24 cellular contexts compared by ENCODE assay signal in the genomic region with DNA sequence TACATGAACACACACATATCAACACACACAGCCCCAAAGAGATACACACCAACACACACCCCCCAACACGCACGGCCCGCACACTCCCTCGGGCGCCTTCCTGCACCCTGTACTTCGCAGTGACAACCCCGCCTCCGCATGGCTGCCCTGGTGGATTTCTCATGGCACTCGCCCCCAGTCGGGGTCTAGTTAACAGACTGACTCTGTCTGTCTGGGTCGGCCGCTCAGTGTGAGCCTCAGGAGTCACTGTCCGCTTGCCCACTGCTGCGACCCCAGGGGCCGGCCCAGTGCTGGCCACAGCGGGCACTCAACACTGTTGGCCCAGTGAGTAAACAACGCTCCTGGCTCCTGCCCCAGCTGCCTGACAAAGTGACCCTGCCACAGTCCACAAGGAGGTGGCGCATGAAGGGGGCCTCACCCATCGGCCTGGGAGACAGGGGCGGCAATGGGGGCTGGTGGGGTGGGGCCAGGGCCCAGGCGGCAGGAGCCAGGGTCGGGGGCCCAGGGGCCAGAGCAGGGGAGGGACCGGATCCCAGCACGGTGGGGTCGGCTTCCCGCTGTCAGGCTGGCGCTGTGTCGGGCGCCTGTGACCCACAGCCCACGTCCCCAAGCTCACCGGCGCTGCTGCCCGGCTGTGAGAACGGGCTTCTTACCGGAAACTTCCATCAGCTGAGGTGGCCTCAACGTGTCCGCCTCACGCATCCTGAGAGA. TPM values are rescaled to one million over a fixed set of nuclear protein-coding genes. Genes with fewer than 3 reads are reported as not detected.
A peak's percentile ranks its signal among the peaks of the same experiment; 100 is the strongest.
DNase-seq lines count a peak whose midpoint lies in the region; ATAC-seq, FAIRE-seq and TF ChIP-seq lines count a peak whose summit lies in the region.
"Had no signal": no experiment of that assay in that cellular context is flagged by ENCODE, and none has a peak within 500 bp of the region (broad histone marks: within the 10 kb centered on the region; RNA-seq: fewer than 3 reads in every experiment).

No MANE protein-coding gene starts in this region.

- no peak overlapping the region for H3K56ac ChIP-seq in H1 (replicated peaks; ENCODE audit: insufficient read length, low read depth, low read length)

- peaks cover 0 to 3% of the 10 kb centered on the region in 2 experiments; a peak in 1 of 4 replicates for H3K9me3 ChIP-seq in H1 (ENCODE audit: insufficient read depth in 2 of 2, low read depth in 1 of 2, low read length in 1 of 2)
- no peaks in the 10 kb centered on the region for H3K9me3 ChIP-seq in osteoblast (ENCODE audit: low read depth, low read length)
- no peaks in the 10 kb centered on the region for H3K9me3 ChIP-seq in right lobe of liver
- H3K9me3 ChIP-seq: BLaER1 had no signal

- H4K91ac ChIP-seq in H1 (replicated peaks; ENCODE audit: insufficient read length, low read length), result no peak overlapping the region

- H3K4ac ChIP-seq in H1 (replicated peaks; ENCODE audit: insufficient read length, low read depth, low read length), result no peak overlapping the region

- H4K5ac ChIP-seq in H1 (ENCODE audit: insufficient read length, low read depth, low read length), result no peak overlapping the region

- H3K79me1 ChIP-seq in H1 (ENCODE audit: low read depth, low read length), result peaks cover 4% of the 10 kb centered on the region; the same call in 1 of the 2 replicates

- H2BK15ac ChIP-seq in H1 (ENCODE audit: low read length), result no peak overlapping the region

- TF ChIP-seq CTCF in H1 (IDR thresholded peaks at IDR 0.05; ENCODE audit: control extremely low read depth in 1 of 3, insufficient read depth in 1 of 3, low read depth in 1 of 3, low read length in 3 of 3) (no peak), osteoblast (IDR thresholded peaks at IDR 0.05; ENCODE audit: extremely low read depth, low read depth, low read length) (no peak), RWPE1 (conservative IDR thresholded peaks at IDR 0.05; ENCODE audit: low read depth) (no peak), right lobe of liver (IDR thresholded peaks at IDR 0.05) (no peak)

- H3K36me3 ChIP-seq in H1 (ENCODE audit: control insufficient read depth in 2 of 4, insufficient read depth in 4 of 4, low read length in 3 of 4) (no peaks in the 10 kb centered on the region; a peak in 1 of 8 replicates), osteoblast (ENCODE audit: insufficient read depth, low read length) (no peaks in the 10 kb centered on the region), right lobe of liver (no peaks in the 10 kb centered on the region)
- H3K36me3 ChIP-seq: BLaER1 had no signal

- TF ChIP-seq EP300 in H1 (IDR thresholded peaks at IDR 0.05; ENCODE audit: borderline replicate concordance in 1 of 2, low read depth in 2 of 2, low read length in 2 of 2), result no peak

- H2AFZ ChIP-seq in H1 (ENCODE audit: low read length) (no peak overlapping the region), osteoblast (ENCODE audit: low read length) (no peak overlapping the region)
- H2AFZ ChIP-seq: GM23338 had no signal

- H2BK120ac ChIP-seq in H1 (replicated peaks; ENCODE audit: low read depth, low read length), result no peak overlapping the region

- H2BK20ac ChIP-seq in H1 (ENCODE audit: low read length), result no peak overlapping the region

- H2BK12ac ChIP-seq in H1 (ENCODE audit: low read depth, low read length), result peak overlapping the region; percentile 18; the same call in 1 of the 2 replicates

- POLR2A ChIA-PET in H1 (lab: Charles Lee; ENCODE audit: partially characterized antibody) (no interaction called here), RWPE1 (lab: Yijun Ruan, JAX; ENCODE audit: low non-redundant PET) (no interaction called here)

- H3K4me1 ChIP-seq in H1 (replicated peaks in 1 of 4; ENCODE audit: control insufficient read depth in 3 of 4, insufficient read depth in 4 of 4, low read length in 3 of 4) (no peaks in the 10 kb centered on the region), osteoblast (ENCODE audit: insufficient read depth, low read length) (no peaks in the 10 kb centered on the region), right lobe of liver (no peaks in the 10 kb centered on the region)
- H3K4me1 ChIP-seq: BLaER1 had no signal

- H3K27ac ChIP-seq in H1 (ENCODE audit: low read depth, low read length) (no peak overlapping the region), osteoblast (ENCODE audit: low read depth, low read length) (no peak overlapping the region), RWPE1 (no peak overlapping the region), right lobe of liver (no peak overlapping the region)
- H3K27ac ChIP-seq: 22Rv1, BLaER1, C4-2B had no signal

- no peak for FAIRE-seq in H1 (lab: Jason Lieb, UNC)
- FAIRE-seq: A204.1, D721Med, GM12878, H54 had no signal

- intact Hi-C loops in right lobe of liver (cut with DNase I), result no loop called here

- ATAC-seq in stimulated activated naive CD8-positive, alpha-beta T cell treated with anti-CD3 and anti-CD28 coated beads, Interleukin-15, amount 100 ng/mL, for 72 hours, result peak; percentile 39
- no peak for ATAC-seq in stimulated activated naive CD8-positive, alpha-beta T cell treated with anti-CD3 and anti-CD28 coated beads, Interleukin-15, Interleukin-2, amounts not matched to agents 100 U/mL and 50 U/mL, for 24 hours
- ATAC-seq in HG02759 (IDR thresholded peaks at IDR 0.05; ENCODE audit: unreplicated experiment) (no peak), right lobe of liver (no peak)
- ATAC-seq: CD8-positive, alpha-beta T cell; GM12878; GM23338 had no signal

- H3K27me3 Mint-ChIP-seq in stimulated activated naive CD8-positive, alpha-beta T cell treated with anti-CD3 and anti-CD28 coated beads, Interleukin-15, amount 100 ng/mL, for 72 hours, result peaks cover 15% of the 10 kb centered on the region
- H3K27me3 Mint-ChIP-seq: CD4-positive, CD25-positive, alpha-beta regulatory T cell had no signal

- H4K8ac ChIP-seq in H1 (ENCODE audit: extremely low read depth, insufficient read depth, low read length), result no peak overlapping the region

- 89% methylated on average over 25 of the region's 38 CpGs; no CpG with 5 or more reads in 1 of the 2 experiments for whole genome bisulfite sequencing in H1 (ENCODE audit: extremely low coverage in 1 of 2, insufficient coverage in 1 of 2, insufficient read length in 1 of 2, insufficient replicate concordance in 2 of 2, low coverage in 1 of 2, low lambda C conversion rate in 2 of 2, missing lambda C conversion rate in 1 of 2), 2 experiments
- WGBS in right lobe of liver (ENCODE audit: insufficient coverage, low coverage, low lambda C conversion rate, missing lambda C conversion rate), result 87% methylated on average over 13 of the region's 38 CpGs

- no peaks in the 10 kb centered on the region; a peak in 1 of 4 replicates for H3K79me2 ChIP-seq in H1 (ENCODE audit: control insufficient read depth in 1 of 2, insufficient read depth in 2 of 2, low read length in 2 of 2)
- H3K79me2 ChIP-seq in osteoblast (ENCODE audit: insufficient read depth, low read length), result no peaks in the 10 kb centered on the region

- DNase-seq in stimulated activated naive CD8-positive, alpha-beta T cell treated with anti-CD3 and anti-CD28 coated beads, Interleukin-15, amount 100 ng/mL, for 72 hours, result no peak
- DNase-seq in stimulated activated naive CD8-positive, alpha-beta T cell treated with anti-CD3 and anti-CD28 coated beads, Interleukin-15, Interleukin-2, amounts not matched to agents 100 U/mL and 50 U/mL, for 24 hours, result no peak
- no peak for DNase-seq in H1 (ENCODE audit: low read depth in 1 of 2, low spot score in 2 of 2)
- DNase-seq in osteoblast (ENCODE audit: insufficient read length, low spot score, missing footprints), result peak; percentile 42
- DNase-seq in activated CD4-positive, alpha-beta T cell treated with anti-CD3 and anti-CD28 coated beads for 48 hours, result no peak
- no peak for DNase-seq in RWPE1 (ENCODE audit: low spot score)
- DNase-seq in right lobe of liver, result no peak
- DNase-seq: CD4-positive, CD25-positive, alpha-beta regulatory T cell; CD8-positive, alpha-beta T cell; DMS 273 treated with DMSO at 0.1 percent for 48 hours; DMS79; EL; GDM1; HCEC 1CT had no signal

- H3K4me2 ChIP-seq in H1 (ENCODE audit: insufficient read depth in 1 of 2, low read depth in 2 of 2, low read length in 2 of 2) (no peak overlapping the region), osteoblast (ENCODE audit: insufficient read depth, low read length) (no peak overlapping the region)
- H3K4me2 ChIP-seq: BLaER1, GM23338 had no signal

- H3K27me3 ChIP-seq in H1 (replicated peaks in 1 of 4; ENCODE audit: control insufficient read depth in 3 of 4, extremely low read depth in 1 of 4, insufficient read depth in 3 of 4, low read length in 3 of 4) (peaks cover 0 to 2% (median 0%) of the 10 kb centered on the region in 4 experiments; a peak in 1 of 7 replicates), osteoblast (ENCODE audit: insufficient read depth, low read length) (no peaks in the 10 kb centered on the region), right lobe of liver (no peaks in the 10 kb centered on the region)
- H3K27me3 ChIP-seq: BLaER1 had no signal

- H2AK5ac ChIP-seq in H1 (ENCODE audit: low read depth, low read length), result no peak overlapping the region

- H3K4me1 Mint-ChIP-seq in stimulated activated naive CD8-positive, alpha-beta T cell treated with anti-CD3 and anti-CD28 coated beads, Interleukin-15, amount 100 ng/mL, for 72 hours, result no peaks in the 10 kb centered on the region
- H3K4me1 Mint-ChIP-seq: B cell; CD4-positive, CD25-positive, alpha-beta regulatory T cell; GM23338 had no signal

- H3K23ac ChIP-seq in H1 (ENCODE audit: insufficient read length), result no peak overlapping the region

- H2BK5ac ChIP-seq in H1 (ENCODE audit: low read depth, low read length), result no peak overlapping the region

- H3K9me3 Mint-ChIP-seq in stimulated activated naive CD8-positive, alpha-beta T cell treated with anti-CD3 and anti-CD28 coated beads, Interleukin-15, amount 100 ng/mL, for 72 hours, result peaks cover 0 to under 1% of the 10 kb centered on the region in 2 donors
- H3K9me3 Mint-ChIP-seq: CD8-positive, alpha-beta T cell; GM23338 had no signal

- H3K4me3 ChIP-seq in H1 (ENCODE audit: extremely low read depth in 1 of 4, insufficient read depth in 2 of 4, low read depth in 3 of 4, low read length in 4 of 4) (no peak overlapping the region), osteoblast (ENCODE audit: insufficient read depth, low read length) (no peak overlapping the region), right lobe of liver (no peak overlapping the region)
- H3K4me3 ChIP-seq: BLaER1, GM12878, GM23338 had no signal

- H3K27ac Mint-ChIP-seq in stimulated activated naive CD8-positive, alpha-beta T cell treated with anti-CD3 and anti-CD28 coated beads, Interleukin-15, amount 100 ng/mL, for 72 hours, result no peak overlapping the region
- H3K27ac Mint-ChIP-seq: B cell; CD4-positive, CD25-positive, alpha-beta regulatory T cell; CD8-positive, alpha-beta T cell; GM23338 had no signal

- H3K9ac ChIP-seq in H1 (replicated peaks in 1 of 4; ENCODE audit: extremely low read depth in 1 of 4, low read depth in 3 of 4, low read length in 3 of 4), result no peak overlapping the region
- H3K9ac ChIP-seq: BLaER1 had no signal

- H3K23me2 ChIP-seq in H1 (ENCODE audit: low read depth, low read length), result peaks cover 8% of the 10 kb centered on the region

- no peak overlapping the region for H3K4me3 Mint-ChIP-seq in stimulated activated naive CD8-positive, alpha-beta T cell treated with anti-CD3 and anti-CD28 coated beads, Interleukin-15, amount 100 ng/mL, for 72 hours
- H3K4me3 Mint-ChIP-seq: B cell; CD4-positive, CD25-positive, alpha-beta regulatory T cell; CD8-positive, alpha-beta T cell; GM23338 had no signal

- H3K14ac ChIP-seq in H1 (ENCODE audit: insufficient read length), result no peak overlapping the region

- H3K18ac ChIP-seq in H1 (ENCODE audit: extremely low read depth, low read length), result no peak overlapping the region

- CTCF ChIA-PET in H1 (lab: Charles Lee; ENCODE audit: partially characterized antibody), result interaction anchor here (0.9 to 1.4 kb wide), 2 partner anchors 13 to 146 kb away, joined by 3 to 6 read pairs; no protein-coding TSS in a partner anchor
- CTCF ChIA-PET in RWPE1 (lab: Yijun Ruan, JAX), result interaction anchor here (0.6 kb wide), 1 partner anchor 12 kb away, joined by 3 read pairs; no protein-coding TSS in a partner anchor

- TF ChIP-seq RAD21 in H1 (IDR thresholded peaks at IDR 0.05 in 1 of 2, conservative IDR thresholded peaks at IDR 0.05 in 1 of 2; ENCODE audit: low read depth in 2 of 2, low read length in 2 of 2), result no peak

- H4K20me1 ChIP-seq in H1 (replicated peaks in 1 of 2; ENCODE audit: control insufficient read depth in 1 of 2, insufficient read depth in 2 of 2, low read length in 2 of 2), result peaks cover 0 to 5% of the 10 kb centered on the region in 2 experiments
- H4K20me1 ChIP-seq in osteoblast (ENCODE audit: insufficient read depth, low read length), result no peaks in the 10 kb centered on the region
- H4K20me1 ChIP-seq: BLaER1 had no signal

- no peak for TF ChIP-seq POLR2A in H1 (IDR thresholded peaks at IDR 0.05; ENCODE audit: control extremely low read depth in 1 of 2, low read depth in 2 of 2, low read length in 2 of 2)
- TF ChIP-seq POLR2A in right lobe of liver (IDR thresholded peaks at IDR 0.05), result no peak

RNA-seq across cellular contexts. Expression of a gene that starts 40.2 kb away (rescaled TPM):
- total RNA-seq in H1 (2021; fragmentation: NEBNext Ultra II Directional; extraction: Animal tissue kit (Norgen Biotek cat#: 25700)), result 4.0 and 4.1 TPM in 2 replicates
- 3.3 and 5.8 TPM in 2 replicates for polyA plus RNA-seq in H1 (2011; rRNA removed)
- 3.4 TPM for polyA plus RNA-seq in H1 (2011; cell fraction: cytosol; rRNA removed)
- polyA plus RNA-seq in H1 (2011; cell fraction: nucleus; rRNA removed), result 9.7 TPM
- 1.8 to 4.3 TPM (median 3.6 TPM) in 4 replicates for polyA plus RNA-seq in H1 (2012, experiment 1 of 2)
- polyA plus RNA-seq in H1 (2012, experiment 2 of 2), result 1.4 TPM
- 3.7 TPM for polyA plus RNA-seq in H1 (2013, experiment 1 of 2)
- 4.0 TPM for polyA plus RNA-seq in H1 (2013, experiment 2 of 2)
- polyA minus RNA-seq in H1 (2011; rRNA and poly(A)+ RNA removed), result 3.2 and 4.5 TPM in 2 replicates
- polyA minus RNA-seq in H1 (2011; cell fraction: cytosol; rRNA and poly(A)+ RNA removed), result 2.6 TPM
- 7.5 TPM for polyA minus RNA-seq in H1 (2011; cell fraction: nucleus; rRNA and poly(A)+ RNA removed)
- total RNA-seq in osteoblast, result 26.8 and 28.2 TPM in 2 replicates
- total RNA-seq in right lobe of liver, result 10 to 100 TPM; 22.3 to 34.1 (median 27.5) TPM
